ENCODE assay signal across 1 cellular context in genomic region chr15:90954712-90955671, GRCh38.
TF ChIP-seq lines count a peak whose summit lies in the region.

RCCD1 (plus strand) TSS chr15:90954884; CDS start chr15:90956735, 1,851 bp downstream.

TF ChIP-seq in K562, 482 proteins besides CTCF, POLR2A, EP300 and RAD21 (continued from another document and continues in another):
- TF ChIP-seq BRD4 (IDR thresholded peaks at IDR 0.05) (peak; percentile 96; the same call in 1 of the 2 replicates), ZBTB9 (CRISPR knock-in tag; IDR thresholded peaks at IDR 0.05) (peak; percentile 89), GABPB1 (CRISPR knock-in tag; IDR thresholded peaks at IDR 0.05) (peak; percentile 82), KDM2B (CRISPR knock-in tag; IDR thresholded peaks at IDR 0.05) (peak; percentile 39; the same call in 1 of the 2 replicates), ZNF740 (CRISPR knock-in tag; IDR thresholded peaks at IDR 0.05) (peak; percentile 3; the same call in 1 of the 2 replicates), ZNF740 (tag; IDR thresholded peaks at IDR 0.05) (no peak), KDM4B (IDR thresholded peaks at IDR 0.05; ENCODE audit: borderline replicate concordance in 2 of 2, low read depth in 1 of 2) (0 out of 4 replicates have a peak, but pooled peaks of 1 of the 2 experiments have one; percentile 28), ZNF512 (tag; IDR thresholded peaks at IDR 0.05) (no peak), ZBTB40 (IDR thresholded peaks at IDR 0.05) (peak; percentile 40), ZBTB40 (CRISPR knock-in tag; IDR thresholded peaks at IDR 0.05) (no peak), TGIF2 (CRISPR knock-in tag; IDR thresholded peaks at IDR 0.05) (peak; percentile 88; the same call in 1 of the 2 replicates), ZNF316 (IDR thresholded peaks at IDR 0.05) (peak; percentile 90), UBTF (IDR thresholded peaks at IDR 0.05; ENCODE audit: borderline replicate concordance in 1 of 2, low read depth in 2 of 2, low read length in 2 of 2) (peak; percentile 41 to 69; a peak in 1 of 4 replicates), RAD51 (IDR thresholded peaks at IDR 0.05; ENCODE audit: borderline replicate concordance, low read depth) (peak; percentile 97), NFRKB (IDR thresholded peaks at IDR 0.05; ENCODE audit: low read depth) (peak; percentile 90), USF2 (CRISPR knock-in tag; IDR thresholded peaks at IDR 0.05) (peak; percentile 99), CXXC5 (CRISPR knock-in tag; IDR thresholded peaks at IDR 0.05) (peak; percentile 95), GTF2E2 (tag; IDR thresholded peaks at IDR 0.05) (peak; percentile 91; the same call in 1 of the 2 replicates), CBX1 (IDR thresholded peaks at IDR 0.05; ENCODE audit: low read depth) (peak; percentile 95), CBFB (CRISPR knock-in tag; IDR thresholded peaks at IDR 0.05) (peak; percentile 90), FUS (optimal IDR thresholded peaks at IDR 0.05; ENCODE audit: low read depth, low read length) (peak; percentile 88), SIN3A (IDR thresholded peaks at IDR 0.05; ENCODE audit: borderline replicate concordance in 2 of 2, control insufficient read depth in 1 of 2, low read depth in 2 of 2, low read length in 2 of 2) (peak; percentile 62 to 74; a peak in 2 of 4 replicates), JUN (IDR thresholded peaks at IDR 0.05; ENCODE audit: borderline replicate concordance, low read depth, low read length) (peak; percentile 59; the same call in 1 of the 2 replicates), JUN (CRISPR knock-in tag; IDR thresholded peaks at IDR 0.05; ENCODE audit: borderline replicate concordance) (peak; percentile 73; the same call in 1 of the 2 replicates), TAF9B (IDR thresholded peaks at IDR 0.05; ENCODE audit: partially characterized antibody) (peak; percentile 70), ZBTB11 (CRISPR knock-in tag; IDR thresholded peaks at IDR 0.05) (peak in 1 of 3 experiments; percentile 88; a peak in 2 of 6 replicates), LCOR (CRISPR knock-in tag; IDR thresholded peaks at IDR 0.05) (peak; percentile 79), MXD1 (CRISPR knock-in tag; IDR thresholded peaks at IDR 0.05; ENCODE audit: borderline replicate concordance, poor library complexity, severe bottlenecking) (no peak), SIN3B (IDR thresholded peaks at IDR 0.05; ENCODE audit: low read depth) (no peak; the same call in 1 of the 2 replicates), ZZZ3 (IDR thresholded peaks at IDR 0.05) (no peak; the same call in 1 of the 2 replicates), HDAC2 (IDR thresholded peaks at IDR 0.05) (peak; percentile 81), RNF219 (CRISPR knock-in tag; IDR thresholded peaks at IDR 0.05) (no peak)
